ENCODE assay signal across 1 cellular context in the genomic region with DNA sequence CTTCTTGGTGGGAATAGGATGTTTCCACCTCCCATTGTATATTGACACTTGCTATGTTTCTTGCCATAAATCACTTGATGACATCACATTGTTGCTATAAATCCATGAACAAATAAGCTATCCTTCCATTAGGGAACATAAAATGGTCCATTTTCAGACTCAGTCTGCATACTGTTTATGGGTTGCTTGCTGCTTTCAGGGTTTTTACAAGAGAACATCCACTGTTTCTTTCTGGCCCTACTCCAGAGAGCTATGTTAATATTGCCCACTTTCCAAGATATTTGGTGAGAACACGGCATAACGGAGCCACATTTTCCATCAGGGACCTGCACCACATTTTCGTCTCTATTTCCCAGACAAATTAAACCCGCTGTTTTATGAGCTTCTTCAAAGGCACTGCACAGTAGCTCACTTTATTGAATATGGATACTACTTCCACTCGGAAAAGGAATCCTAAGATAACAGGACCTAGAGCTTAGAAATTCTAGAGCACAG.
TF ChIP-seq lines count a peak whose summit lies in the region.

No MANE protein-coding gene starts in this region.

TF ChIP-seq in HEK293, 187 proteins besides CTCF, POLR2A, EP300 and RAD21 (continued from another document and continues in another):
- TF ChIP-seq, protein P1, sequence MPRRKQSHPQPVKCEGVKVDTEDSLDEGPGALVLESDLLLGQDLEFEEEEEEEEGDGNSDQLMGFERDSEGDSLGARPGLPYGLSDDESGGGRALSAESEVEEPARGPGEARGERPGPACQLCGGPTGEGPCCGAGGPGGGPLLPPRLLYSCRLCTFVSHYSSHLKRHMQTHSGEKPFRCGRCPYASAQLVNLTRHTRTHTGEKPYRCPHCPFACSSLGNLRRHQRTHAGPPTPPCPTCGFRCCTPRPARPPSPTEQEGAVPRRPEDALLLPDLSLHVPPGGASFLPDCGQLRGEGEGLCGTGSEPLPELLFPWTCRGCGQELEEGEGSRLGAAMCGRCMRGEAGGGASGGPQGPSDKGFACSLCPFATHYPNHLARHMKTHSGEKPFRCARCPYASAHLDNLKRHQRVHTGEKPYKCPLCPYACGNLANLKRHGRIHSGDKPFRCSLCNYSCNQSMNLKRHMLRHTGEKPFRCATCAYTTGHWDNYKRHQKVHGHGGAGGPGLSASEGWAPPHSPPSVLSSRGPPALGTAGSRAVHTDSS (tag by site-specific recombination; IDR thresholded peaks at IDR 0.05), result no peak; the same call in 1 of the 2 replicates
- TF ChIP-seq ZNF548 (tag by site-specific recombination; IDR thresholded peaks at IDR 0.05), result no peak
- TF ChIP-seq KLF10 (tag by site-specific recombination; IDR thresholded peaks at IDR 0.05), result peak; percentile 61
- no peak for TF ChIP-seq ZNF621 (tag by site-specific recombination; IDR thresholded peaks at IDR 0.05)
- no peak for TF ChIP-seq ZNF747 (tag by site-specific recombination; IDR thresholded peaks at IDR 0.05)
- TF ChIP-seq, protein P2, sequence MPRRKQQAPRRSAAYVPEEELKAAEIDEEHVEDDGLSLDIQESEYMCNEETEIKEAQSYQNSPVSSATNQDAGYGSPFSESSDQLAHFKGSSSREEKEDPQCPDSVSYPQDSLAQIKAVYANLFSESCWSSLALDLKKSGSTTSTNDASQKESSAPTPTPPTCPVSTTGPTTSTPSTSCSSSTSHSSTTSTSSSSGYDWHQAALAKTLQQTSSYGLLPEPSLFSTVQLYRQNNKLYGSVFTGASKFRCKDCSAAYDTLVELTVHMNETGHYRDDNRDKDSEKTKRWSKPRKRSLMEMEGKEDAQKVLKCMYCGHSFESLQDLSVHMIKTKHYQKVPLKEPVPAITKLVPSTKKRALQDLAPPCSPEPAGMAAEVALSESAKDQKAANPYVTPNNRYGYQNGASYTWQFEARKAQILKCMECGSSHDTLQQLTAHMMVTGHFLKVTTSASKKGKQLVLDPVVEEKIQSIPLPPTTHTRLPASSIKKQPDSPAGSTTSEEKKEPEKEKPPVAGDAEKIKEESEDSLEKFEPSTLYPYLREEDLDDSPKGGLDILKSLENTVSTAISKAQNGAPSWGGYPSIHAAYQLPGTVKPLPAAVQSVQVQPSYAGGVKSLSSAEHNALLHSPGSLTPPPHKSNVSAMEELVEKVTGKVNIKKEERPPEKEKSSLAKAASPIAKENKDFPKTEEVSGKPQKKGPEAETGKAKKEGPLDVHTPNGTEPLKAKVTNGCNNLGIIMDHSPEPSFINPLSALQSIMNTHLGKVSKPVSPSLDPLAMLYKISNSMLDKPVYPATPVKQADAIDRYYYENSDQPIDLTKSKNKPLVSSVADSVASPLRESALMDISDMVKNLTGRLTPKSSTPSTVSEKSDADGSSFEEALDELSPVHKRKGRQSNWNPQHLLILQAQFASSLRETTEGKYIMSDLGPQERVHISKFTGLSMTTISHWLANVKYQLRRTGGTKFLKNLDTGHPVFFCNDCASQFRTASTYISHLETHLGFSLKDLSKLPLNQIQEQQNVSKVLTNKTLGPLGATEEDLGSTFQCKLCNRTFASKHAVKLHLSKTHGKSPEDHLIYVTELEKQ (tag by site-specific recombination; IDR thresholded peaks at IDR 0.05; ENCODE audit: borderline replicate concordance), result peak; percentile 90
- TF ChIP-seq YY1 (tag by site-specific recombination; IDR thresholded peaks at IDR 0.05), result peak; percentile 72
- peak; percentile 41; the same call in 1 of the 2 replicates for TF ChIP-seq ZNF112 (tag by site-specific recombination; IDR thresholded peaks at IDR 0.05)
- TF ChIP-seq, protein P3, sequence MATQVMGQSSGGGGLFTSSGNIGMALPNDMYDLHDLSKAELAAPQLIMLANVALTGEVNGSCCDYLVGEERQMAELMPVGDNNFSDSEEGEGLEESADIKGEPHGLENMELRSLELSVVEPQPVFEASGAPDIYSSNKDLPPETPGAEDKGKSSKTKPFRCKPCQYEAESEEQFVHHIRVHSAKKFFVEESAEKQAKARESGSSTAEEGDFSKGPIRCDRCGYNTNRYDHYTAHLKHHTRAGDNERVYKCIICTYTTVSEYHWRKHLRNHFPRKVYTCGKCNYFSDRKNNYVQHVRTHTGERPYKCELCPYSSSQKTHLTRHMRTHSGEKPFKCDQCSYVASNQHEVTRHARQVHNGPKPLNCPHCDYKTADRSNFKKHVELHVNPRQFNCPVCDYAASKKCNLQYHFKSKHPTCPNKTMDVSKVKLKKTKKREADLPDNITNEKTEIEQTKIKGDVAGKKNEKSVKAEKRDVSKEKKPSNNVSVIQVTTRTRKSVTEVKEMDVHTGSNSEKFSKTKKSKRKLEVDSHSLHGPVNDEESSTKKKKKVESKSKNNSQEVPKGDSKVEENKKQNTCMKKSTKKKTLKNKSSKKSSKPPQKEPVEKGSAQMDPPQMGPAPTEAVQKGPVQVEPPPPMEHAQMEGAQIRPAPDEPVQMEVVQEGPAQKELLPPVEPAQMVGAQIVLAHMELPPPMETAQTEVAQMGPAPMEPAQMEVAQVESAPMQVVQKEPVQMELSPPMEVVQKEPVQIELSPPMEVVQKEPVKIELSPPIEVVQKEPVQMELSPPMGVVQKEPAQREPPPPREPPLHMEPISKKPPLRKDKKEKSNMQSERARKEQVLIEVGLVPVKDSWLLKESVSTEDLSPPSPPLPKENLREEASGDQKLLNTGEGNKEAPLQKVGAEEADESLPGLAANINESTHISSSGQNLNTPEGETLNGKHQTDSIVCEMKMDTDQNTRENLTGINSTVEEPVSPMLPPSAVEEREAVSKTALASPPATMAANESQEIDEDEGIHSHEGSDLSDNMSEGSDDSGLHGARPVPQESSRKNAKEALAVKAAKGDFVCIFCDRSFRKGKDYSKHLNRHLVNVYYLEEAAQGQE (tag by site-specific recombination; IDR thresholded peaks at IDR 0.05), result no peak
- TF ChIP-seq ZNF140 (tag by site-specific recombination; IDR thresholded peaks at IDR 0.05), result no peak
- peak; percentile 55 for TF ChIP-seq ZNF335 (tag by site-specific recombination; conservative IDR thresholded peaks at IDR 0.05)
- no peak for TF ChIP-seq ZNF529 (tag by site-specific recombination; IDR thresholded peaks at IDR 0.05; ENCODE audit: insufficient replicate concordance)
- peak; percentile 99 for TF ChIP-seq FEZF1 (tag by site-specific recombination; IDR thresholded peaks at IDR 0.05)
- no peak for TF ChIP-seq ZNF37A (tag by site-specific recombination; IDR thresholded peaks at IDR 0.05)
- no peak for TF ChIP-seq ZNF777 (tag by site-specific recombination; IDR thresholded peaks at IDR 0.05; ENCODE audit: borderline replicate concordance)
- TF ChIP-seq BCL11B (tag by site-specific recombination; IDR thresholded peaks at IDR 0.05; ENCODE audit: low read depth), result peak; percentile 92
- TF ChIP-seq ZNF623 (tag by site-specific recombination; IDR thresholded peaks at IDR 0.05), result no peak
- TF ChIP-seq ZNF624 (tag by site-specific recombination; IDR thresholded peaks at IDR 0.05), result 0 out of 2 replicates have a peak, but pooled peaks have one; percentile 24
- TF ChIP-seq, protein P4, sequence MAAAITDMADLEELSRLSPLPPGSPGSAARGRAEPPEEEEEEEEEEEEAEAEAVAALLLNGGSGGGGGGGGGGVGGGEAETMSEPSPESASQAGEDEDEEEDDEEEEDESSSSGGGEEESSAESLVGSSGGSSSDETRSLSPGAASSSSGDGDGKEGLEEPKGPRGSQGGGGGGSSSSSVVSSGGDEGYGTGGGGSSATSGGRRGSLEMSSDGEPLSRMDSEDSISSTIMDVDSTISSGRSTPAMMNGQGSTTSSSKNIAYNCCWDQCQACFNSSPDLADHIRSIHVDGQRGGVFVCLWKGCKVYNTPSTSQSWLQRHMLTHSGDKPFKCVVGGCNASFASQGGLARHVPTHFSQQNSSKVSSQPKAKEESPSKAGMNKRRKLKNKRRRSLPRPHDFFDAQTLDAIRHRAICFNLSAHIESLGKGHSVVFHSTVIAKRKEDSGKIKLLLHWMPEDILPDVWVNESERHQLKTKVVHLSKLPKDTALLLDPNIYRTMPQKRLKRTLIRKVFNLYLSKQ (tag by site-specific recombination; IDR thresholded peaks at IDR 0.05; ENCODE audit: borderline replicate concordance), result no peak
- peak; percentile 70 for TF ChIP-seq SCRT1 (tag by site-specific recombination; IDR thresholded peaks at IDR 0.05; ENCODE audit: borderline replicate concordance)
- TF ChIP-seq ZBTB7A (tag by site-specific recombination; IDR thresholded peaks at IDR 0.05; ENCODE audit: low read depth), result no peak
- TF ChIP-seq ZNF792 (tag by site-specific recombination; IDR thresholded peaks at IDR 0.05), result peak; percentile 88; the same call in 1 of the 2 replicates
- TF ChIP-seq ZNF654 (tag by site-specific recombination; IDR thresholded peaks at IDR 0.05; ENCODE audit: low read depth), result no peak
- TF ChIP-seq, protein P5, sequence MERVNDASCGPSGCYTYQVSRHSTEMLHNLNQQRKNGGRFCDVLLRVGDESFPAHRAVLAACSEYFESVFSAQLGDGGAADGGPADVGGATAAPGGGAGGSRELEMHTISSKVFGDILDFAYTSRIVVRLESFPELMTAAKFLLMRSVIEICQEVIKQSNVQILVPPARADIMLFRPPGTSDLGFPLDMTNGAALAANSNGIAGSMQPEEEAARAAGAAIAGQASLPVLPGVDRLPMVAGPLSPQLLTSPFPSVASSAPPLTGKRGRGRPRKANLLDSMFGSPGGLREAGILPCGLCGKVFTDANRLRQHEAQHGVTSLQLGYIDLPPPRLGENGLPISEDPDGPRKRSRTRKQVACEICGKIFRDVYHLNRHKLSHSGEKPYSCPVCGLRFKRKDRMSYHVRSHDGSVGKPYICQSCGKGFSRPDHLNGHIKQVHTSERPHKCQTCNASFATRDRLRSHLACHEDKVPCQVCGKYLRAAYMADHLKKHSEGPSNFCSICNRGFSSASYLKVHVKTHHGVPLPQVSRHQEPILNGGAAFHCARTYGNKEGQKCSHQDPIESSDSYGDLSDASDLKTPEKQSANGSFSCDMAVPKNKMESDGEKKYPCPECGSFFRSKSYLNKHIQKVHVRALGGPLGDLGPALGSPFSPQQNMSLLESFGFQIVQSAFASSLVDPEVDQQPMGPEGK (tag by site-specific recombination; IDR thresholded peaks at IDR 0.05), result no peak
- TF ChIP-seq, protein P6, sequence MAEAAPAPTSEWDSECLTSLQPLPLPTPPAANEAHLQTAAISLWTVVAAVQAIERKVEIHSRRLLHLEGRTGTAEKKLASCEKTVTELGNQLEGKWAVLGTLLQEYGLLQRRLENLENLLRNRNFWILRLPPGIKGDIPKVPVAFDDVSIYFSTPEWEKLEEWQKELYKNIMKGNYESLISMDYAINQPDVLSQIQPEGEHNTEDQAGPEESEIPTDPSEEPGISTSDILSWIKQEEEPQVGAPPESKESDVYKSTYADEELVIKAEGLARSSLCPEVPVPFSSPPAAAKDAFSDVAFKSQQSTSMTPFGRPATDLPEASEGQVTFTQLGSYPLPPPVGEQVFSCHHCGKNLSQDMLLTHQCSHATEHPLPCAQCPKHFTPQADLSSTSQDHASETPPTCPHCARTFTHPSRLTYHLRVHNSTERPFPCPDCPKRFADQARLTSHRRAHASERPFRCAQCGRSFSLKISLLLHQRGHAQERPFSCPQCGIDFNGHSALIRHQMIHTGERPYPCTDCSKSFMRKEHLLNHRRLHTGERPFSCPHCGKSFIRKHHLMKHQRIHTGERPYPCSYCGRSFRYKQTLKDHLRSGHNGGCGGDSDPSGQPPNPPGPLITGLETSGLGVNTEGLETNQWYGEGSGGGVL (tag by site-specific recombination; IDR thresholded peaks at IDR 0.05), result peak; percentile 61; the same call in 1 of the 2 replicates
- TF ChIP-seq, protein P7, sequence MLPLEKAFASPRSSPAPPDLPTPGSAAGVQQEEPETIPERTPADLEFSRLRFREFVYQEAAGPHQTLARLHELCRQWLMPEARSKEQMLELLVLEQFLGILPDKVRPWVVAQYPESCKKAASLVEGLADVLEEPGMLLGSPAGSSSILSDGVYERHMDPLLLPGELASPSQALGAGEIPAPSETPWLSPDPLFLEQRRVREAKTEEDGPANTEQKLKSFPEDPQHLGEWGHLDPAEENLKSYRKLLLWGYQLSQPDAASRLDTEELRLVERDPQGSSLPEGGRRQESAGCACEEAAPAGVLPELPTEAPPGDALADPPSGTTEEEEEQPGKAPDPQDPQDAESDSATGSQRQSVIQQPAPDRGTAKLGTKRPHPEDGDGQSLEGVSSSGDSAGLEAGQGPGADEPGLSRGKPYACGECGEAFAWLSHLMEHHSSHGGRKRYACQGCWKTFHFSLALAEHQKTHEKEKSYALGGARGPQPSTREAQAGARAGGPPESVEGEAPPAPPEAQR (tag by site-specific recombination; IDR thresholded peaks at IDR 0.05), result peak; percentile 78; the same call in 1 of the 2 replicates
- TF ChIP-seq ZNF416 (tag by site-specific recombination; IDR thresholded peaks at IDR 0.05), result no peak
- TF ChIP-seq ZNF132 (tag by site-specific recombination; IDR thresholded peaks at IDR 0.05; ENCODE audit: borderline replicate concordance), result no peak
- no peak for TF ChIP-seq ZNF433 (tag by site-specific recombination; IDR thresholded peaks at IDR 0.05; ENCODE audit: low read depth)
- no peak for TF ChIP-seq ZNF292 (tag by site-specific recombination; IDR thresholded peaks at IDR 0.05; ENCODE audit: borderline replicate concordance, low read depth)
- TF ChIP-seq ZNF23 (tag by site-specific recombination; IDR thresholded peaks at IDR 0.05; ENCODE audit: borderline replicate concordance), result no peak
- no peak; the same call in 1 of the 2 replicates for TF ChIP-seq ZNF404 (tag by site-specific recombination; IDR thresholded peaks at IDR 0.05)
- peak; percentile 76; the same call in 1 of the 2 replicates for TF ChIP-seq ZEB2 (tag by site-specific recombination; IDR thresholded peaks at IDR 0.05)
- TF ChIP-seq, protein P8, sequence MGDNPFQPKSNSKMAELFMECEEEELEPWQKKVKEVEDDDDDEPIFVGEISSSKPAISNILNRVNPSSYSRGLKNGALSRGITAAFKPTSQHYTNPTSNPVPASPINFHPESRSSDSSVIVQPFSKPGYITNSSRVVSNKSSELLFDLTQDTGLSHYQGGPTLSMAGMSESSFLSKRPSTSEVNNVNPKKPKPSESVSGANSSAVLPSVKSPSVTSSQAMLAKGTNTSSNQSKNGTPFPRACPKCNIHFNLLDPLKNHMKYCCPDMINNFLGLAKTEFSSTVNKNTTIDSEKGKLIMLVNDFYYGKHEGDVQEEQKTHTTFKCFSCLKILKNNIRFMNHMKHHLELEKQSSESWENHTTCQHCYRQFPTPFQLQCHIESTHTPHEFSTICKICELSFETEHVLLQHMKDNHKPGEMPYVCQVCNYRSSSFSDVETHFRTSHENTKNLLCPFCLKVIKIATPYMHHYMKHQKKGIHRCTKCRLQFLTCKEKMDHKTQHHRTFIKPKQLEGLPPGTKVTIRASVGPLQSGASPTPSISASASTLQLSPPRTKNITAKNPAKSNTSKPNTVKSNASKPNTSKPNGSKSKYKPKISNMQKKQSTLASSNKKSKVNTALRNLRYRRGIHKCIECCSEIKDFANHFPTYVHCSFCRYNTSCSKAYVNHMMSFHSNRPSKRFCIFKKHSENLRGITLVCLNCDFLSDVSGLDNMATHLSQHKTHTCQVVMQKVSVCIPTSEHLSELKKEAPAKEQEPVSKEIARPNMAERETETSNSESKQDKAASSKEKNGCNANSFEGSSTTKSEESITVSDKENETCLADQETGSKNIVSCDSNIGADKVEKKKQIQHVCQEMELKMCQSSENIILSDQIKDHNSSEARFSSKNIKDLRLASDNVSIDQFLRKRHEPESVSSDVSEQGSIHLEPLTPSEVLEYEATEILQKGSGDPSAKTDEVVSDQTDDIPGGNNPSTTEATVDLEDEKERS (tag by site-specific recombination; IDR thresholded peaks at IDR 0.05), result no peak
- peak; percentile 83 for TF ChIP-seq ZNF121 (tag by site-specific recombination; IDR thresholded peaks at IDR 0.05)
